8 cellular contexts compared by ENCODE assay signal in genomic region chr5:111092062-111092853, GRCh38. TPM values are rescaled to one million over a fixed set of nuclear protein-coding genes. Genes with fewer than 3 reads are reported as not detected.
DNase-seq lines count a peak whose midpoint lies in the region; ATAC-seq and TF ChIP-seq lines count a peak whose summit lies in the region.

Gene WDR36, plus strand, starts transcription at chr5:111092348. Its CDS starts 109 bp downstream, at chr5:111092457.

- H3K36me3 ChIP-seq in mammary epithelial cell (ENCODE audit: insufficient read depth, low read length) (peaks cover 5% of the 10 kb centered on the region), skeletal muscle satellite cell (ENCODE audit: insufficient read depth, low read length) (peaks cover 25% of the 10 kb centered on the region)

- no peaks in the 10 kb centered on the region for H3K27me3 ChIP-seq in mammary epithelial cell (ENCODE audit: insufficient read depth, low read length)
- H3K27me3 ChIP-seq in skeletal muscle satellite cell (ENCODE audit: control insufficient read depth, insufficient read depth, low read length) = no peaks in the 10 kb centered on the region

- H3K9me3 ChIP-seq in mammary epithelial cell (replicated peaks; ENCODE audit: insufficient read depth, low read length) (no peaks in the 10 kb centered on the region), iPS-18c (ENCODE audit: control insufficient read depth, insufficient read depth, low read length) (peaks cover 9% of the 10 kb centered on the region), skeletal muscle satellite cell (replicated peaks; ENCODE audit: low read length) (no peaks in the 10 kb centered on the region)

- H3K4me3 ChIP-seq in AG04449 (ENCODE audit: low read depth, low read length) (peak within 1 kb of the TSS; percentile 83), mammary epithelial cell (replicated peaks in 1 of 3; ENCODE audit: insufficient read depth in 1 of 3, low read depth in 2 of 3, low read length in 3 of 3) (peak within 1 kb of the TSS; percentile 77 to 98 (median 96)), iPS-18c (ENCODE audit: insufficient read depth, low read depth, low read length) (peak within 1 kb of the TSS; percentile 66), skeletal muscle satellite cell (ENCODE audit: low read length) (peak within 1 kb of the TSS; percentile 87)

- H4K20me1 ChIP-seq in mammary epithelial cell (ENCODE audit: insufficient read depth, low read length) = no peaks in the 10 kb centered on the region

- peak within 1 kb of the TSS; percentile 95 for H2AFZ ChIP-seq in mammary epithelial cell (ENCODE audit: low read depth, low read length)

- intact Hi-C loops in mammary epithelial cell (cut with micrococcal nuclease) = loop anchor here (1.0 to 2.0 kb wide), 5 partner anchors 17 to 335 kb away; no protein-coding TSS in a partner anchor

- POLR2A ChIA-PET in AG04449 (lab: Yijun Ruan, JAX) = no interaction called here

- H3K27ac ChIP-seq in VCaP (peak within 1 kb of the TSS; percentile 68), mammary epithelial cell (ENCODE audit: insufficient read depth, low read depth, low read length) (peak within 1 kb of the TSS; percentile 60)

- dilution Hi-C loops in mammary epithelial cell (cut with HindIII; ENCODE audit: low sequenced_read_pairs) = no loop called here

- H3K4me2 ChIP-seq in mammary epithelial cell (ENCODE audit: insufficient read depth, low read depth, low read length) (peak within 1 kb of the TSS; percentile 94), skeletal muscle satellite cell (ENCODE audit: low read length) (peak within 1 kb of the TSS; percentile 77)

- BruUV-seq in mammary epithelial cell (replicated peaks; lab: Mats Ljungman, UMichigan) = TSS peak; percentile 34

- H3K4me1 ChIP-seq in mammary epithelial cell (ENCODE audit: insufficient read depth, low read length) (peaks cover 15% of the 10 kb centered on the region), skeletal muscle satellite cell (ENCODE audit: control insufficient read depth, insufficient read depth, low read length) (peaks cover 18% of the 10 kb centered on the region)

- 2% methylated on average over 40 of the region's 50 CpGs for WGBS in mammary epithelial cell (ENCODE audit: low coverage, missing lambda C conversion rate)

- ATAC-seq in GM18873 (IDR thresholded peaks at IDR 0.05; ENCODE audit: low FRiP score, unreplicated experiment) = peak; percentile 97
- ATAC-seq in HG03139 (IDR thresholded peaks at IDR 0.05; ENCODE audit: unreplicated experiment) = peak; percentile 96

- DNase-seq in AG04449 (ENCODE audit: low read depth, low spot score) (peak; percentile 44), NCI-H2196 treated with DMSO at 0.1 percent for 48 hours (lab: John Stamatoyannopoulos, UW; ENCODE audit: unreplicated experiment) (peak; percentile 87), mammary epithelial cell (peak; percentile 90)

- peaks cover 49% of the 10 kb centered on the region for H3K79me2 ChIP-seq in mammary epithelial cell (ENCODE audit: insufficient read depth, low read length)

- CTCF ChIA-PET in AG04449 (lab: Yijun Ruan, JAX) = interaction anchor here (1.1 to 3.4 kb wide), 2 partner anchors 17 to 335 kb away, joined by 3 to 19 read pairs; no protein-coding TSS in a partner anchor
- CTCF ChIA-PET in mammary epithelial cell (lab: Charles Lee; ENCODE audit: low non-redundant PET) = no interaction called here

- in situ Hi-C loops in mammary epithelial cell (cut with MboI; ENCODE audit: low sequenced_read_pairs in 2 of 2) = no loop called here

- TF ChIP-seq CTCF in AG04449 (IDR thresholded peaks at IDR 0.05; ENCODE audit: insufficient read depth, low read length, missing control alignments) = no peak
- no peak for TF ChIP-seq CTCF in VCaP (conservative IDR thresholded peaks at IDR 0.05)
- no peak for TF ChIP-seq CTCF in mammary epithelial cell (conservative IDR thresholded peaks at IDR 0.05 in 1 of 2, IDR thresholded peaks at IDR 0.05 in 1 of 2; ENCODE audit: extremely low read depth in 1 of 2, insufficient read depth in 1 of 2, low read depth in 1 of 2, low read length in 2 of 2)

- H3K9ac ChIP-seq in mammary epithelial cell (ENCODE audit: insufficient read depth, low read length) (peak within 1 kb of the TSS; percentile 86), skeletal muscle satellite cell (ENCODE audit: low read depth, low read length) (peak within 1 kb of the TSS; percentile 87)

RNA-seq across cellular contexts. Expression of gene WDR36, which starts in this region (rescaled TPM):
- 10 to 100 TPM; 45.5 to 67.2 TPM for total RNA-seq in mammary epithelial cell
- 21.3 TPM for polyA plus RNA-seq in mammary epithelial cell
- 55.6 TPM for polyA minus RNA-seq in mammary epithelial cell
- total RNA-seq in skeletal muscle satellite cell (2012; rRNA removed) = 79.5 and 81.4 TPM in 2 replicates

Comparison
In these comparisons a context has a peak if more than half of its experiments do, and no peak if none do; other contexts are left out.
1. Peak in every context shown above with its lines: DNase-seq, ATAC-seq, H3K4me3 ChIP-seq and H3K27ac ChIP-seq.